ENCODE assay signal across 7 cellular contexts in the genomic region with DNA sequence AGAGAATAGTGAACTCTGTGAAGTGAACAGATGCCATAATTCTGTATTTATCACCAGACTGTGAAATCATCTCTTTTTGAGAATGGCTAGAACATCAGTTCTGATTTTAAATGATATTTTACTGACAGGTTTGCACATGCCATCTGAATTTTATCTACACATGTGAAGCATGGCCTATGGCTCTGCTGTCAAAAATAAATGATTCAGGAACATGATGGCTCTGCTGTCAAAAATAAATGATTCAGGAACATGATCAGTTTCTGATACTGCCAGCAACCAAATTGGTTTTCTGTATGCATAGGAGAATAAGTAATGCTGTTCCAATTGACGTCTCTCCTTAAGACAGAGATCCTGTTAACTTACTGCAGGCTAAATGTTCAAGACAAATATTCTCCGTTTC.
"Had no signal": no experiment of that assay in that cellular context is flagged by ENCODE, and none has a peak within 500 bp of the region (broad histone marks: within the 10 kb centered on the region; RNA-seq: fewer than 3 reads in every experiment).

No MANE protein-coding gene starts in this region.

- H3K4me1 Mint-ChIP-seq: IgD-negative memory B cell had no signal

- H3K27me3 Mint-ChIP-seq: IgD-negative memory B cell had no signal

- DNase-seq: IMR-90, KBM-7 had no signal

- FAIRE-seq: HepG2, HTR-8/SVneo, K562 had no signal

- H3K27ac ChIP-seq: HL-60 had no signal

- H3K4me3 ChIP-seq: K562 had no signal

- H3K4me3 Mint-ChIP-seq: IgD-negative memory B cell had no signal

- H3K27ac Mint-ChIP-seq: IgD-negative memory B cell had no signal

- H3K36me3 Mint-ChIP-seq: IgD-negative memory B cell had no signal
